Comparison of ENCODE assay signal across 17 cellular contexts in the genomic region with DNA sequence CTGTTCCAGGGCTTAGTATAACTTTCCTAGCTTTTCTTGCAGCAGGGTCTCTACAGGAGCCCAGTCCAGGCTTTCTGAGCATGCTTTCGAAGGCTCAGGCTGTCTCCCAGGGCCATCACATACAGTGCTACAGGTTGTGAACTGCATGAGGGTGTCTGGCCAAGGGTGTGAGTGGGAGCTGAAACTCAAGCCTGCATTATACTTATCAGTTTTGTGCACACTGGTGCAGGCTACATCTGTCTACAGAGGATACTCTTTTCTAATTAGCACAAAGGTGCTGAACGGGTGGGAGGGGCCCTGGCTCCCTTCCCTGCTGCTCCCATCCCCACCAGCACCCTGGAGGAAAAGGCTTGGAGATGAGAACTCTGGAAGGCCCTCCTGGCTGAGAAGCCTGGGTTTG.
"Had no signal": no experiment of that assay in that cellular context is flagged by ENCODE, and none has a peak within 500 bp of the region (broad histone marks: within the 10 kb centered on the region; RNA-seq: fewer than 3 reads in every experiment).

No MANE protein-coding gene starts in this region.

- H3K27me3 ChIP-seq: esophagus muscularis mucosa, gastroesophageal sphincter, neutrophil, suprapubic skin, thyroid gland had no signal

- ATAC-seq: gastroesophageal sphincter, left cardiac atrium, left ventricle myocardium superior, sciatic nerve had no signal

- H3K27me3 Mint-ChIP-seq: type B pancreatic cell had no signal

- H3K4me3 Mint-ChIP-seq: type B pancreatic cell had no signal

- H3K27ac Mint-ChIP-seq: immature natural killer cell, naive B cell, type B pancreatic cell had no signal

- DNase-seq: effector memory CD4-positive, alpha-beta T cell; glutamatergic neuron; immature natural killer cell; kidney; left cardiac atrium; left ventricle myocardium superior; mesenchymal stem cell; naive B cell; stimulated activated CD4-positive, alpha-beta T cell treated with anti-CD3 and anti-CD28 coated beads, Interleukin-12 subunit alpha, Interleukin-12 subunit beta, amount 100 ng/mL, for 4 hours; stimulated activated naive CD4-positive, alpha-beta T cell; thyroid gland had no signal

- H3K9me3 Mint-ChIP-seq: immature natural killer cell, type B pancreatic cell had no signal

- H3K27ac ChIP-seq: esophagus muscularis mucosa, neutrophil, suprapubic skin, thyroid gland had no signal

- H3K36me3 Mint-ChIP-seq: immature natural killer cell, naive B cell, type B pancreatic cell had no signal
